ENCODE assay signal across 1 cellular context in genomic region chr5:172765766-172766286, GRCh38.
TF ChIP-seq lines count a peak whose summit lies in the region.

No MANE protein-coding gene starts in this region.

TF ChIP-seq in IMR-90, 13 proteins besides CTCF, POLR2A, EP300 and RAD21 (continued from another document):
- TF ChIP-seq, protein P1, sequence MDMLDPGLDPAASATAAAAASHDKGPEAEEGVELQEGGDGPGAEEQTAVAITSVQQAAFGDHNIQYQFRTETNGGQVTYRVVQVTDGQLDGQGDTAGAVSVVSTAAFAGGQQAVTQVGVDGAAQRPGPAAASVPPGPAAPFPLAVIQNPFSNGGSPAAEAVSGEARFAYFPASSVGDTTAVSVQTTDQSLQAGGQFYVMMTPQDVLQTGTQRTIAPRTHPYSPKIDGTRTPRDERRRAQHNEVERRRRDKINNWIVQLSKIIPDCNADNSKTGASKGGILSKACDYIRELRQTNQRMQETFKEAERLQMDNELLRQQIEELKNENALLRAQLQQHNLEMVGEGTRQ (IDR thresholded peaks at IDR 0.05; ENCODE audit: low read depth, low read length): peak; percentile 0; the same call in 1 of the 2 replicates
- TF ChIP-seq BHLHE40 (IDR thresholded peaks at IDR 0.05; ENCODE audit: low read depth, low read length): no peak
- no peak for TF ChIP-seq RFX5 (IDR thresholded peaks at IDR 0.05; ENCODE audit: low read depth, low read length)
- no peak for TF ChIP-seq MAFK (IDR thresholded peaks at IDR 0.05; ENCODE audit: low read depth, low read length)
